22 cellular contexts compared by ENCODE assay signal in the genomic region with DNA sequence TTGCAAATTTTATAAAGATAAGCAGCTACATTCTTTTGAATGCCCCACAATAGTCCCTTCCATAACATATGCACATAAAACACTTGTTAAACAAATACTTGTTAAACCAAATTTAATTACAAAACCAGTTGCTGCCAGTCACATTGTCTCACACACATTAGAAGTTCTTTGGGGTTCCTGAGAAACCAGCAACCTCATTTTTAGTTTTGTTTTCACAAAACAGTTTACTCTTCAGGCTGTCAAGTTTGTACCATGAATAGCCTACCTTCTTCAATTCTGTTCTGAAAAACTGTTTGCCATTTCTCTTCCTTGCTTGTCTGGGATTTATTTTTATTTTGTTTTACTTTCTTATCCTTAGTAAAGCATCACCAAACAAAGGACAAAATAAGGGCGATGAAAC.
"Had no signal": no experiment of that assay in that cellular context is flagged by ENCODE, and none has a peak within 500 bp of the region (broad histone marks: within the 10 kb centered on the region; RNA-seq: fewer than 3 reads in every experiment).

No MANE protein-coding gene starts in this region.

- H3K4me1 ChIP-seq: SJSA1 had no signal

- FAIRE-seq: RCC 7860 had no signal

- H3K27me3 ChIP-seq: SJSA1 had no signal

- H3K4me3 ChIP-seq: SJSA1, SK-N-MC had no signal

- DNase-seq: Kasumi-1, KG1, MV-4-11, NCI-H1048, NCI-H1105, NCI-H1417, NCI-H1436 treated with DMSO at 0.1 percent for 48 hours, NCI-H1694, NCI-H187 treated with DMSO at 0.1 percent for 48 hours, NCI-H2029 treated with DMSO at 0.1 percent for 48 hours, NCI-H2171 treated with DMSO at 0.1 percent for 48 hours, NCI-H345, NCI-H446 treated with DMSO at 0.1 percent for 48 hours, NCI-H524, NCI-H526 treated with DMSO at 0.1 percent for 48 hours, NCI-H748 treated with DMSO at 0.1 percent for 48 hours, Right ventricle myocardium superior, RPMI8226, SIG-M5 had no signal

- H3K9me3 ChIP-seq: SJSA1 had no signal

- H3K36me3 ChIP-seq: SJSA1 had no signal

- H3K27ac ChIP-seq: SJSA1, SK-N-MC had no signal
